In genomic region chr12:49323524-49324097, GRCh38 we compare ENCODE assay signal across 8 cellular contexts. TPM values are rescaled to one million over a fixed set of nuclear protein-coding genes. Genes with fewer than 3 reads are reported as not detected.
DNase-seq lines count a peak whose midpoint lies in the region; ATAC-seq and TF ChIP-seq lines count a peak whose summit lies in the region.

No MANE protein-coding gene starts in this region.

- DNase-seq in H7, result no peak
- DNase-seq in WERI-Rb-1, result no peak
- DNase-seq in hepatocyte (ENCODE audit: low spot score), result peak; percentile 5
- DNase-seq in KG1 (lab: John Stamatoyannopoulos, UW), result no peak
- DNase-seq in stimulated activated CD4-positive, alpha-beta T cell treated with anti-CD3 and anti-CD28 coated beads, Interleukin-2, amount 100 ng/mL, for 48 hours, result no peak

- H3K27me3 ChIP-seq in H7 (ENCODE audit: control insufficient read depth, insufficient read depth, low read length) (no peaks in the 10 kb centered on the region), WERI-Rb-1 (ENCODE audit: insufficient read depth, low read depth, severe bottlenecking) (no peaks in the 10 kb centered on the region), hepatocyte (no peaks in the 10 kb centered on the region), skeletal muscle tissue (ENCODE audit: control insufficient read depth in 3 of 3, insufficient read depth in 3 of 3, low read length in 3 of 3) (no peaks in the 10 kb centered on the region)

- H3K36me3 ChIP-seq in H7 (replicated peaks; ENCODE audit: control insufficient read depth, insufficient read depth, low read length) (peaks cover 13% of the 10 kb centered on the region), WERI-Rb-1 (peaks cover 33% of the 10 kb centered on the region), hepatocyte (replicated peaks; ENCODE audit: insufficient read depth, low read depth) (no peaks in the 10 kb centered on the region), skeletal muscle tissue (ENCODE audit: control insufficient read depth in 3 of 3, insufficient read depth in 3 of 3, low read length in 3 of 3) (no peaks in the 10 kb centered on the region)

- peak overlapping the region; percentile 14 for H2AFZ ChIP-seq in hepatocyte

- H3K27ac ChIP-seq in WERI-Rb-1 (peak overlapping the region; percentile 88), hepatocyte (no peak overlapping the region), skeletal muscle tissue (ENCODE audit: low read depth, low read length) (no peak overlapping the region)

- H3K4me3 ChIP-seq in H7 (ENCODE audit: insufficient read depth, low read depth, low read length), result peak overlapping the region; percentile 95
- H3K4me3 ChIP-seq in WERI-Rb-1 (ENCODE audit: low read depth, low read length), result peak overlapping the region; percentile 85
- H3K4me3 ChIP-seq in hepatocyte, result peak overlapping the region; percentile 10
- H3K4me3 ChIP-seq in skeletal muscle tissue (ENCODE audit: low read length in 3 of 3), result peak overlapping the region; percentile 78 to 91 (median 82)

- peak overlapping the region; percentile 74 for H3K4me2 ChIP-seq in hepatocyte

- H4K20me1 ChIP-seq in hepatocyte (ENCODE audit: insufficient read depth, poor library complexity, severe bottlenecking), result no peaks in the 10 kb centered on the region

- TF ChIP-seq CTCF in WERI-Rb-1 (IDR thresholded peaks at IDR 0.05; ENCODE audit: low read depth, low read length), result no peak
- no peak for TF ChIP-seq CTCF in hepatocyte (IDR thresholded peaks at IDR 0.05; ENCODE audit: poor library complexity)

- peak overlapping the region; percentile 61 to 71 (median 66) for H3K9ac ChIP-seq in skeletal muscle tissue (ENCODE audit: low read depth in 1 of 3, low read length in 3 of 3)

- H3K9me3 ChIP-seq in WERI-Rb-1 (ENCODE audit: severe bottlenecking), result no peaks in the 10 kb centered on the region
- H3K9me3 ChIP-seq in hepatocyte (ENCODE audit: low read depth), result no peaks in the 10 kb centered on the region
- no peaks in the 10 kb centered on the region for H3K9me3 ChIP-seq in skeletal muscle tissue (ENCODE audit: control insufficient read depth in 3 of 3, low read length in 3 of 3)

- peaks cover 7% of the 10 kb centered on the region for H3K79me2 ChIP-seq in hepatocyte

- WGBS in hepatocyte (ENCODE audit: low lambda C conversion rate, missing lambda C conversion rate), result 10% methylated on average over 19 of the region's 19 CpGs

- H3K4me1 ChIP-seq in hepatocyte (ENCODE audit: insufficient read depth) (peaks cover 5% of the 10 kb centered on the region), skeletal muscle tissue (ENCODE audit: control insufficient read depth in 3 of 3, insufficient read depth in 3 of 3, low read length in 3 of 3) (peaks cover 6 to 14% (median 13%) of the 10 kb centered on the region in 3 donors)

- ATAC-seq in GM21390 (IDR thresholded peaks at IDR 0.05; ENCODE audit: unreplicated experiment) (no peak), HG02840 (IDR thresholded peaks at IDR 0.05; ENCODE audit: low FRiP score, unreplicated experiment) (no peak)

- H3K9me2 ChIP-seq in hepatocyte (replicated peaks; ENCODE audit: insufficient read depth), result no peaks in the 10 kb centered on the region

RNA-seq across cellular contexts. Expression of gene TROAP, which starts 0.6 kb away (rescaled TPM):
- 46.1 and 48.0 TPM in 2 replicates for total RNA-seq in H7 (2014; rRNA removed; shearing (Covaris generic))
- total RNA-seq in hepatocyte (3.4 and 4.1 TPM in 2 replicates), skeletal muscle tissue (3.1 TPM)
- polyA plus RNA-seq in hepatocyte, result 8.0 and 12.5 TPM in 2 replicates

RNA-seq across cellular contexts. Expression of gene C1QL4, which starts 13.4 kb away (rescaled TPM):
- total RNA-seq in H7 (2014; rRNA removed; shearing (Covaris generic)), result 1.1 and 3.3 TPM in 2 replicates
- total RNA-seq in hepatocyte, result not detected in 2 replicates
- not detected in 2 replicates for polyA plus RNA-seq in hepatocyte
- not detected for total RNA-seq in skeletal muscle tissue

RNA-seq across cellular contexts. Expression of gene DNAJC22, which starts 23.1 kb away (rescaled TPM):
- 0.15 and 0.35 TPM in 2 replicates for total RNA-seq in H7 (2014; rRNA removed; shearing (Covaris generic))
- 28.3 and 30.7 TPM in 2 replicates for total RNA-seq in hepatocyte
- 16.1 and 17.8 TPM in 2 replicates for polyA plus RNA-seq in hepatocyte
- not detected for total RNA-seq in skeletal muscle tissue

RNA-seq across cellular contexts. Expression of gene PRPH, which starts 28.7 kb away (rescaled TPM):
- total RNA-seq in H7 (2014; rRNA removed; shearing (Covaris generic)), result 2.5 and 5.1 TPM in 2 replicates
- total RNA-seq in hepatocyte (0.70 and 1.1 TPM in 2 replicates), skeletal muscle tissue (2.6 TPM)
- polyA plus RNA-seq in hepatocyte, result 1.3 and 1.7 TPM in 2 replicates

RNA-seq across cellular contexts. Expression of gene SPATS2, which starts 43.7 kb away (rescaled TPM):
- 30.2 and 31.9 TPM in 2 replicates for total RNA-seq in H7 (2014; rRNA removed; shearing (Covaris generic))
- total RNA-seq in hepatocyte, result 24.9 and 26.5 TPM in 2 replicates
- polyA plus RNA-seq in hepatocyte, result 36.8 and 39.8 TPM in 2 replicates
- total RNA-seq in skeletal muscle tissue, result 19.8 TPM

Comparison
In these comparisons a context has a peak if more than half of its experiments do, and no peak if none do; other contexts are left out.
1. H3K4me3 ChIP-seq: peak in every context shown above with its lines; median percentile 95 in H7; 85 in WERI-Rb-1; 82 in skeletal muscle tissue; 10 in hepatocyte.
2. RNA of gene DNAJC22, which starts 23.1 kb away (total RNA-seq): 28.3 to 30.7 TPM in hepatocyte; 0.15 to 0.35 TPM in H7 and not detected in skeletal muscle tissue (single experiment); every median in the first group is over 10 times any median in the second.